In genomic region chr3:55719508-55719907, GRCh38 we compare ENCODE assay signal across 15 cellular contexts.
DNase-seq lines count a peak whose midpoint lies in the region; ATAC-seq, FAIRE-seq and TF ChIP-seq lines count a peak whose summit lies in the region.
"Had no signal": no experiment of that assay in that cellular context is flagged by ENCODE, and none has a peak within 500 bp of the region (broad histone marks: within the 10 kb centered on the region; RNA-seq: fewer than 3 reads in every experiment).

No MANE protein-coding gene starts in this region.

- no peaks in the 10 kb centered on the region for H3K36me3 ChIP-seq in HEK293 (ENCODE audit: control insufficient read depth in 2 of 2, insufficient read depth in 1 of 2, low read length in 2 of 2)
- H3K36me3 ChIP-seq in astrocyte (ENCODE audit: insufficient read depth, low read length): no peaks in the 10 kb centered on the region
- H3K36me3 ChIP-seq in aorta (ENCODE audit: control insufficient read depth in 1 of 2, insufficient read depth in 2 of 2, low read length in 1 of 2): no peaks in the 10 kb centered on the region
- H3K36me3 ChIP-seq: SJCRH30 had no signal

- no peak overlapping the region for H3K4me2 ChIP-seq in astrocyte (ENCODE audit: low read length)
- H3K4me2 ChIP-seq: PC-9 had no signal

- H3K27me3 ChIP-seq in astrocyte (ENCODE audit: insufficient read depth, low read length): no peaks in the 10 kb centered on the region
- H3K27me3 ChIP-seq in aorta (ENCODE audit: control insufficient read depth in 1 of 2, insufficient read depth in 2 of 2, low read length in 1 of 2): no peaks in the 10 kb centered on the region
- H3K27me3 ChIP-seq: SJCRH30 had no signal

- H3K27ac ChIP-seq in HEK293 (ENCODE audit: extremely low read depth, low read depth, low read length) (no peak overlapping the region), astrocyte (ENCODE audit: low read depth, low read length) (no peak overlapping the region), aorta (ENCODE audit: low read depth in 1 of 2, low read length in 2 of 2) (no peak overlapping the region)
- H3K27ac ChIP-seq: HL-60, PC-9, SJCRH30 had no signal

- intact Hi-C loops in aorta (cut with DNase I): no loop called here

- no peaks in the 10 kb centered on the region for H3K9me3 Mint-ChIP-seq in astrocyte (ENCODE audit: unreplicated experiment)
- H3K9me3 Mint-ChIP-seq in nephron: no peaks in the 10 kb centered on the region
- H3K9me3 Mint-ChIP-seq: HFFc6 had no signal

- POLR2A ChIA-PET in HEK293 (lab: Yijun Ruan, JAX): no interaction called here

- ATAC-seq in aorta (ENCODE audit: low FRiP score): peak; percentile 70
- no peak for ATAC-seq in GM18502 (IDR thresholded peaks at IDR 0.05; ENCODE audit: poor library complexity, unreplicated experiment)

- no peaks in the 10 kb centered on the region for H3K79me2 ChIP-seq in astrocyte (ENCODE audit: insufficient read depth, low read length)

- FAIRE-seq in astrocyte (lab: Jason Lieb, UNC) (no peak), urothelium cell line (lab: Jason Lieb, UNC) (no peak)
- FAIRE-seq: HTR-8/SVneo had no signal

- CTCF ChIA-PET in HEK293 (lab: Yijun Ruan, JAX): interaction anchor here (0.5 to 0.6 kb wide), 2 partner anchors 11 to 532 kb away, joined by 3 to 4 read pairs; no protein-coding TSS in a partner anchor

- H3K36me3 Mint-ChIP-seq in astrocyte (ENCODE audit: low read depth, unreplicated experiment) (no peaks in the 10 kb centered on the region), nephron (ENCODE audit: low read depth) (no peaks in the 10 kb centered on the region)

- H3K4me1 ChIP-seq in HEK293 (ENCODE audit: control insufficient read depth, insufficient read depth, low read length) (peaks cover 5% of the 10 kb centered on the region; the same call in 1 of the 2 replicates), astrocyte (ENCODE audit: insufficient read depth, low read length) (peaks cover 13% of the 10 kb centered on the region), aorta (ENCODE audit: control insufficient read depth in 1 of 2, insufficient read depth in 2 of 2, low read length in 2 of 2) (no peaks in the 10 kb centered on the region)

- H4K20me1 ChIP-seq in astrocyte (ENCODE audit: insufficient read depth, low read length): no peaks in the 10 kb centered on the region

- H2AFZ ChIP-seq in astrocyte (ENCODE audit: low read depth, low read length): no peak overlapping the region
- H2AFZ ChIP-seq: PC-9 had no signal

- H3K9ac ChIP-seq in astrocyte (ENCODE audit: low read length): no peak overlapping the region

- peaks cover 13% of the 10 kb centered on the region for H3K4me1 Mint-ChIP-seq in astrocyte (ENCODE audit: low read depth, unreplicated experiment)
- peaks cover 53% of the 10 kb centered on the region for H3K4me1 Mint-ChIP-seq in nephron

- H3K9me3 ChIP-seq in HEK293 (ENCODE audit: control insufficient read depth, insufficient read depth, low read depth, low read length) (no peaks in the 10 kb centered on the region), astrocyte (ENCODE audit: insufficient read depth, low read depth, low read length) (no peaks in the 10 kb centered on the region), aorta (ENCODE audit: control insufficient read depth, low read length) (peaks cover 4% of the 10 kb centered on the region)
- H3K9me3 ChIP-seq: SJCRH30 had no signal

- DNase-seq in astrocyte (ENCODE audit: low read depth) (no peak), aorta (no peak), urothelium cell line (ENCODE audit: low spot score) (no peak), foreskin melanocyte (no peak)
- DNase-seq: COR-L47, HFFc6, NCI-H1105 treated with DMSO at 0.1 percent for 48 hours, NCI-H187, PC-9, SJCRH30 had no signal

- peak overlapping the region; percentile 37 for H3K27ac Mint-ChIP-seq in astrocyte (ENCODE audit: unreplicated experiment)
- H3K27ac Mint-ChIP-seq in nephron: peak overlapping the region in 2 of 3 experiments; percentile 66 to 93

- no peaks in the 10 kb centered on the region for H3K27me3 Mint-ChIP-seq in astrocyte (ENCODE audit: low read depth, unreplicated experiment)
- peaks cover 4% of the 10 kb centered on the region for H3K27me3 Mint-ChIP-seq in nephron (ENCODE audit: low read depth)

- H3K4me3 ChIP-seq in HEK293 (ENCODE audit: low read depth, low read length) (no peak overlapping the region), astrocyte (ENCODE audit: insufficient read depth, low read depth, low read length) (no peak overlapping the region), aorta (ENCODE audit: low read length in 2 of 2) (no peak overlapping the region)
- H3K4me3 ChIP-seq: PC-9, SJCRH30 had no signal

- H3K4me3 Mint-ChIP-seq in astrocyte (ENCODE audit: unreplicated experiment) (no peak overlapping the region), nephron (no peak overlapping the region)

- TF ChIP-seq CTCF in HEK293 (tag by site-specific recombination; IDR thresholded peaks at IDR 0.05) (no peak), astrocyte (IDR thresholded peaks at IDR 0.05; ENCODE audit: insufficient read depth, low read depth, low read length) (no peak), nephron (IDR thresholded peaks at IDR 0.05; ENCODE audit: unreplicated experiment in 3 of 3) (no peak)

TF ChIP-seq in HEK293, 187 proteins besides CTCF, POLR2A, EP300 and RAD21:
- no peak for TF ChIP-seq ZNF184 (tag by site-specific recombination; IDR thresholded peaks at IDR 0.05)
- TF ChIP-seq PRDM10 (tag by site-specific recombination; IDR thresholded peaks at IDR 0.05): peak; percentile 70
- TF ChIP-seq FEZF1 (tag by site-specific recombination; IDR thresholded peaks at IDR 0.05): peak; percentile 51
